Comparison of ENCODE assay signal across 20 cellular contexts in genomic region chr12:61504396-61505115, GRCh38.
"Had no signal": no experiment of that assay in that cellular context is flagged by ENCODE, and none has a peak within 500 bp of the region (broad histone marks: within the 10 kb centered on the region; RNA-seq: fewer than 3 reads in every experiment).

No MANE protein-coding gene starts in this region.

- H3K36me3 ChIP-seq: lower lobe of right lung, neutrophil, sigmoid colon, thoracic aorta, WERI-Rb-1 had no signal

- H3K79me2 ChIP-seq: parathyroid adenoma had no signal

- FAIRE-seq: colon, frontal cortex had no signal

- H3K9me3 ChIP-seq: body of pancreas, lower lobe of right lung, neutrophil, sigmoid colon, thoracic aorta had no signal

- ATAC-seq: activated T-helper 17 cell treated with anti-CD3 and anti-CD28 coated beads, Interleukin-2, amount 50 U/mL, for 72 hours; body of pancreas; left cardiac atrium; natural killer cell treated with Interleukin-12 subunit alpha and Interleukin-12 subunit beta and Interleukin-15 and Interleukin-18, amount 100 ng/mL, for 72 hours; stimulated activated naive B cell treated with anti-CD40 and anti-IgM and Interleukin-4, amounts not matched to agents 10 μg/mL and 1 μg/mL and 100 μg/mL, for 72 hours had no signal

- H3K27ac ChIP-seq: body of pancreas, dorsolateral prefrontal cortex, lower lobe of right lung, neutrophil, parathyroid adenoma, sigmoid colon, thoracic aorta, WERI-Rb-1 had no signal

- H3K4me1 ChIP-seq: body of pancreas, lower lobe of right lung, parathyroid adenoma, sigmoid colon had no signal

- H2AFZ ChIP-seq: parathyroid adenoma had no signal

- DNase-seq: activated CD4-positive, alpha-beta T cell treated with anti-CD3 and anti-CD28 coated beads, Interleukin-2, amount 50 U/mL, for 48 hours; activated naive CD4-positive, alpha-beta T cell; activated naive CD8-positive, alpha-beta T cell treated with anti-CD3 and anti-CD28 coated beads, Interleukin-2, amount 10 ng/mL, durations not matched to agents 7 days and 5 days; amygdala; body of pancreas; central memory CD4-positive, alpha-beta T cell; dorsolateral prefrontal cortex; erythroblast; left cardiac atrium; lower lobe of right lung; sigmoid colon; stimulated activated naive B cell treated with anti-CD40 and anti-IgM and Interleukin-4, amounts not matched to agents 10 μg/mL and 1 μg/mL and 100 μg/mL, for 72 hours; WERI-Rb-1 had no signal

- H3K27me3 ChIP-seq: body of pancreas, dorsolateral prefrontal cortex, neutrophil, sigmoid colon had no signal

- H3K4me3 ChIP-seq: body of pancreas, dorsolateral prefrontal cortex, lower lobe of right lung, sigmoid colon, thoracic aorta had no signal

- H3K9ac ChIP-seq: parathyroid adenoma had no signal
